In genomic region chr4:6343950-6344408, GRCh38 we compare ENCODE assay signal across 1 cellular context.
TF ChIP-seq lines count a peak whose summit lies in the region.

No MANE protein-coding gene starts in this region.

TF ChIP-seq in HepG2, 621 proteins besides CTCF, POLR2A, EP300 and RAD21 (continued from another document):
- TF ChIP-seq ETS1 (CRISPR knock-in tag; IDR thresholded peaks at IDR 0.05) (no peak), STAG1 (CRISPR knock-in tag; IDR thresholded peaks at IDR 0.05) (peak; percentile 74), RCOR2 (CRISPR knock-in tag; IDR thresholded peaks at IDR 0.05) (no peak), XRCC5 (optimal IDR thresholded peaks at IDR 0.05; ENCODE audit: low read length) (peak; percentile 53), ZNF557 (CRISPR knock-in tag; IDR thresholded peaks at IDR 0.05) (no peak), SOX6 (IDR thresholded peaks at IDR 0.05) (no peak), SOX6 (CRISPR knock-in tag; IDR thresholded peaks at IDR 0.05) (no peak), SP5 (CRISPR knock-in tag; IDR thresholded peaks at IDR 0.05; ENCODE audit: borderline replicate concordance, low read depth) (no peak), MIXL1 (CRISPR knock-in tag; IDR thresholded peaks at IDR 0.05) (no peak), FOXK2 (IDR thresholded peaks at IDR 0.05) (no peak), FOSL2 (CRISPR knock-in tag; IDR thresholded peaks at IDR 0.05) (peak; percentile 87), DMTF1 (CRISPR knock-in tag; IDR thresholded peaks at IDR 0.05) (no peak), SATB2 (CRISPR knock-in tag; IDR thresholded peaks at IDR 0.05) (no peak), ETV6 (CRISPR knock-in tag; conservative IDR thresholded peaks at IDR 0.05) (no peak), MXI1 (IDR thresholded peaks at IDR 0.05; ENCODE audit: borderline replicate concordance, low read depth, low read length) (no peak), MIER2 (CRISPR knock-in tag; IDR thresholded peaks at IDR 0.05) (0 out of 2 replicates have a peak, but pooled peaks have one; percentile 70), NR2F1 (CRISPR knock-in tag; IDR thresholded peaks at IDR 0.05) (0 out of 4 replicates have a peak, but pooled peaks of 1 of the 2 experiments have one; percentile 23), GTF2F1 (IDR thresholded peaks at IDR 0.05; ENCODE audit: low read length) (no peak)
